ENCODE assay signal across 2 cellular contexts in genomic region chr18:24799176-24799575, GRCh38.
TF ChIP-seq lines count a peak whose summit lies in the region.

No MANE protein-coding gene starts in this region.

TF ChIP-seq in SK-N-SH, 30 proteins besides CTCF, POLR2A, EP300 and RAD21 (continued from another document):
- TF ChIP-seq PBX3 (IDR thresholded peaks at IDR 0.05) (no peak), CHD2 (IDR thresholded peaks at IDR 0.05; ENCODE audit: low read length, partially characterized antibody) (no peak), POLR2AphosphoS5 (IDR thresholded peaks at IDR 0.05; ENCODE audit: low read depth, low read length) (no peak), RCOR1 (IDR thresholded peaks at IDR 0.05; ENCODE audit: low read length) (no peak), JUND (IDR thresholded peaks at IDR 0.05) (no peak), USF2 (IDR thresholded peaks at IDR 0.05; ENCODE audit: borderline replicate concordance, low read depth, low read length) (no peak), USF1 (IDR thresholded peaks at IDR 0.05; ENCODE audit: borderline replicate concordance, low read depth) (no peak)

TF ChIP-seq in SK-N-SH treated with all-trans-retinoic acid at 6 μM for 48 hours, 23 proteins besides CTCF, POLR2A, EP300 and RAD21 (continued from another document):
- no peak for TF ChIP-seq CSRNP3 (CRISPR knock-in tag; IDR thresholded peaks at IDR 0.05)
